In the genomic region with DNA sequence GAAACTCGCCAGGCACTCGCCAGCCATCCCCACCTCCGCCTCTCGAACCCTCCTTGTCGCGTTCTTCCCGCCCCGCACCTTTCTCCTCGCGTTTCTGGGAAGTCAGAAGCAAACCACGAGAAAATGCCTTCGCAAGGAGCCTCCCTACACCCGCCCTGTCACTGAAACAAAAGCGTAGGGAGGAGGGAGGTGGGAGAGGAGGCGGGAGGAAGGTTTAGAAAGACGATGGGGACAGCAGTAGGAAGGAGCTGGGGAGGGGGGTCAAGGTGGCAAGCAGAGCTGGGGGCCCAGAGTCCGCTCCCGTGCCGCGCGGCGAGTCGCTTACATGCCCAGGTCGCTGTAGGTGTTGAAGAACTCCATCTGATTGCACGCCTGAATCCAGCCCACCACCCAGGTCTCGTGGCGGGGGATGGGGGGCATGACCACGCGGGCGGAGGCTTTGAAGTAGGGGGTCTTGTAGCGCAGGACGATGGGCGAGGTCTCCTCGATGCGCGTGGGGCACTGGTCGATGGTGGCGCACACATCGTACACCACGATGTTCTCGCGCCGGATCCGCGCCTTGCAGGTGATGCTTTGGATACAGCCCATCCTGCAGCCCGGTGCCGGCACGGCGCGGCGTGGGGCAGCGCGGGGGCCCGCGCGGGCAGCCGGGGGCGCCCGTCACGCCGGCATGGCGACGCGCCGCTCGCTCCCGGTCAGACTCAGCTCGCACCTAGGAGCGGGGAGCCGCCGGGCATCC, we compare ENCODE assay signal across 8 cellular contexts. TPM values are rescaled to one million over a fixed set of nuclear protein-coding genes. Genes with fewer than 3 reads are reported as not detected.
A peak's percentile ranks its signal among the peaks of the same experiment; 100 is the strongest.
DNase-seq lines count a peak whose midpoint lies in the region; ATAC-seq lines count a peak whose summit lies in the region.

No MANE protein-coding gene starts in this region.

- no peak overlapping the region for H4K91ac ChIP-seq in neuronal stem cell (ENCODE audit: low read depth, low read length, poor library complexity)

- WGBS in neuronal stem cell (ENCODE audit: extremely low coverage in 2 of 2, insufficient read length in 2 of 2, insufficient replicate concordance in 1 of 2), 2 donors = no CpG with 5 or more reads among the region's 71 CpGs

- peaks cover 46% of the 10 kb centered on the region for H4K20me1 ChIP-seq in BLaER1

- H3K9me3 ChIP-seq in BLaER1 = no peaks in the 10 kb centered on the region
- H3K9me3 ChIP-seq in neuronal stem cell (replicated peaks in 1 of 2; ENCODE audit: control insufficient read depth in 2 of 2, insufficient read depth in 1 of 2, low read depth in 1 of 2, low read length in 2 of 2) = no peaks in the 10 kb centered on the region

- H3K36me3 Mint-ChIP-seq in T-helper 1 cell treated with Interleukin-12 subunit alpha and Interleukin-12 subunit beta and Interleukin-4 antibody, amounts not matched to agents 30 μg/mL and 1 μg/mL, for 36 hours (ENCODE audit: low read depth) = no peaks in the 10 kb centered on the region

- no peak overlapping the region for H2BK12ac ChIP-seq in neuronal stem cell (ENCODE audit: low read length)

- no peaks in the 10 kb centered on the region for H3K79me1 ChIP-seq in neuronal stem cell (ENCODE audit: low read depth, low read length)

- H3K9ac ChIP-seq in BLaER1 = peak overlapping the region; percentile 74
- H3K9ac ChIP-seq in neuronal stem cell (ENCODE audit: low read depth, low read length, poor library complexity) = peak overlapping the region; percentile 13

- no peak overlapping the region for H2BK120ac ChIP-seq in neuronal stem cell (ENCODE audit: low read depth, low read length)

- no peak overlapping the region for H2BK5ac ChIP-seq in neuronal stem cell (ENCODE audit: low read length)

- no peak overlapping the region for H3K14ac ChIP-seq in neuronal stem cell (ENCODE audit: low read length)

- no peak overlapping the region for H2BK15ac ChIP-seq in neuronal stem cell (ENCODE audit: low read length)

- H3K4me1 Mint-ChIP-seq in T-helper 1 cell treated with Interleukin-12 subunit alpha and Interleukin-12 subunit beta and Interleukin-4 antibody, amounts not matched to agents 30 μg/mL and 1 μg/mL, for 36 hours (ENCODE audit: low read depth) = peaks cover 19% of the 10 kb centered on the region

- H3K4ac ChIP-seq in neuronal stem cell (ENCODE audit: low read length) = no peak overlapping the region

- H3K4me3 Mint-ChIP-seq in T-helper 1 cell treated with Interleukin-12 subunit alpha and Interleukin-12 subunit beta and Interleukin-4 antibody, amounts not matched to agents 30 μg/mL and 1 μg/mL, for 36 hours = peak overlapping the region; percentile 82

- H3K4me3 ChIP-seq in BLaER1 = peak overlapping the region; percentile 77
- peak overlapping the region; percentile 51 to 87 for H3K4me3 ChIP-seq in neuronal stem cell (ENCODE audit: low read length in 2 of 2)

- peak overlapping the region; percentile 97 for H2AFZ ChIP-seq in neuronal stem cell (ENCODE audit: low read length)

- no peak overlapping the region for H3K27ac Mint-ChIP-seq in T-helper 1 cell treated with Interleukin-12 subunit alpha and Interleukin-12 subunit beta and Interleukin-4 antibody, amounts not matched to agents 30 μg/mL and 1 μg/mL, for 36 hours

- H2AK5ac ChIP-seq in neuronal stem cell (ENCODE audit: low read depth, low read length) = no peak overlapping the region

- no peaks in the 10 kb centered on the region for H3K9me3 Mint-ChIP-seq in T-helper 1 cell treated with Interleukin-12 subunit alpha and Interleukin-12 subunit beta and Interleukin-4 antibody, amounts not matched to agents 30 μg/mL and 1 μg/mL, for 36 hours

- no peak overlapping the region for H4K8ac ChIP-seq in neuronal stem cell (ENCODE audit: low read depth, low read length)

- peak overlapping the region; percentile 74 for H3K23ac ChIP-seq in neuronal stem cell (ENCODE audit: low read depth, low read length, poor library complexity)

- H3K4me1 ChIP-seq in BLaER1 = peaks cover 28% of the 10 kb centered on the region
- peaks cover 0 to 9% of the 10 kb centered on the region in 2 donors for H3K4me1 ChIP-seq in neuronal stem cell (ENCODE audit: control insufficient read depth in 2 of 2, insufficient read depth in 1 of 2, low read depth in 1 of 2, low read length in 2 of 2)

- H3K27me3 Mint-ChIP-seq in T-helper 1 cell treated with Interleukin-12 subunit alpha and Interleukin-12 subunit beta and Interleukin-4 antibody, amounts not matched to agents 30 μg/mL and 1 μg/mL, for 36 hours (ENCODE audit: low read depth) = peaks cover 67% of the 10 kb centered on the region

- no peak overlapping the region for H3K18ac ChIP-seq in neuronal stem cell (ENCODE audit: low read length)

- DNase-seq in fibroblast of gingiva (ENCODE audit: low read depth) (peak; percentile 1), neuronal stem cell (ENCODE audit: low spot score) (peak; percentile 15), SIG-M5 (lab: John Stamatoyannopoulos, UW) (no peak), NCI-H446 treated with DMSO at 0.1 percent for 48 hours (lab: John Stamatoyannopoulos, UW) (no peak)

- no peak overlapping the region for H3K27ac ChIP-seq in BLaER1
- H3K27ac ChIP-seq in neuronal stem cell (replicated peaks; ENCODE audit: low read length) = no peak overlapping the region

- H3K4me2 ChIP-seq in BLaER1 = peak overlapping the region; percentile 99
- peak overlapping the region; percentile 88 for H3K4me2 ChIP-seq in neuronal stem cell (ENCODE audit: insufficient read depth, low read length, poor library complexity, severe bottlenecking)

- ATAC-seq in GM21381 (IDR thresholded peaks at IDR 0.05; ENCODE audit: unreplicated experiment) = peak; percentile 12
- ATAC-seq in GM21619 (IDR thresholded peaks at IDR 0.05; ENCODE audit: unreplicated experiment) = no peak

- no peaks in the 10 kb centered on the region for H3K36me3 ChIP-seq in BLaER1
- no peaks in the 10 kb centered on the region for H3K36me3 ChIP-seq in neuronal stem cell (replicated peaks in 1 of 2; ENCODE audit: control insufficient read depth in 2 of 2, insufficient read depth in 2 of 2, low read length in 2 of 2)

- H3K27me3 ChIP-seq in BLaER1 (peaks cover 29% of the 10 kb centered on the region), neuronal stem cell (ENCODE audit: control insufficient read depth in 3 of 3, insufficient read depth in 3 of 3, low read depth in 1 of 3, low read length in 3 of 3) (peaks cover 7 to 65% (median 31%) of the 10 kb centered on the region in 3 experiments)

RNA-seq across cellular contexts. Expression of gene FAM78B, which starts 1.0 kb away (rescaled TPM):
- 0.21 TPM for polyA plus RNA-seq in neuronal stem cell (2013, experiment 1 of 2)
- polyA plus RNA-seq in neuronal stem cell (2013, experiment 2 of 2) = 0.17 TPM

Comparison
In these comparisons a context has a peak if more than half of its experiments do, and no peak if none do; other contexts are left out.
1. DNase-seq: peak in fibroblast of gingiva (single experiment) and neuronal stem cell (single experiment); none in SIG-M5 (single experiment) and NCI-H446 treated with DMSO at 0.1 percent for 48 hours (single experiment).